ENCODE assay signal across 24 cellular contexts in genomic region chr3:185865277-185865676, GRCh38. TPM values are rescaled to one million over a fixed set of nuclear protein-coding genes. Genes with fewer than 3 reads are reported as not detected.
"Had no signal": no experiment of that assay in that cellular context is flagged by ENCODE, and none has a peak within 500 bp of the region (broad histone marks: within the 10 kb centered on the region; RNA-seq: fewer than 3 reads in every experiment).

No MANE protein-coding gene starts in this region.

- H3K36me3 ChIP-seq: brain microvascular endothelial cell, cardiac muscle cell had no signal

- DNase-seq: activated CD4-positive, alpha-beta memory T cell treated with anti-CD3 and anti-CD28 coated beads for 36 hours; activated CD4-positive, alpha-beta T cell treated with anti-CD3 and anti-CD28 coated beads, Interleukin-2, amount 10 ng/mL, durations not matched to agents 7 days and 5 days; activated CD4-positive, CD25-positive, alpha-beta regulatory T cell; activated gamma-delta T cell treated with Interleukin-2 at 50 U/mL for 16 hours; activated naive CD4-positive, alpha-beta T cell treated with anti-CD3 and anti-CD28 coated beads, Interleukin-2, amount 10 ng/mL, durations not matched to agents 7 days and 5 days; activated naive CD8-positive, alpha-beta T cell treated with anti-CD3 and anti-CD28 coated beads for 36 hours; activated T-cell treated with anti-CD3 and anti-CD28 coated beads for 4 hours; activated T-cell treated with anti-CD3 and anti-CD28 coated beads, Interleukin-2, amount 50 U/mL, for 48 hours; brain microvascular endothelial cell; KG1; NCI-H1048; NCI-H146; NCI-H187 treated with DMSO at 0.1 percent for 48 hours; NCI-H2081 treated with DMSO at 0.1 percent for 48 hours; NCI-H446; NCI-H524 treated with DMSO at 0.1 percent for 48 hours; NCI-H748 treated with DMSO at 0.1 percent for 48 hours; SIG-M5; T-helper 2 cell; T1000 had no signal

- H3K4me1 Mint-ChIP-seq: activated CD4-positive, alpha-beta T cell treated with anti-CD3 and anti-CD28 coated beads, Interleukin-2, amount 10 ng/mL, durations not matched to agents 7 days and 5 days; activated naive CD4-positive, alpha-beta T cell treated with anti-CD3 and anti-CD28 coated beads, Interleukin-2, amount 10 ng/mL, durations not matched to agents 7 days and 5 days; activated naive CD8-positive, alpha-beta T cell treated with anti-CD3 and anti-CD28 coated beads for 36 hours; activated T-helper 17 cell treated with anti-CD3 and anti-CD28 coated beads, Interleukin-2, amount 50 U/mL, for 72 hours had no signal

- H3K36me3 Mint-ChIP-seq: activated CD4-positive, alpha-beta memory T cell treated with anti-CD3 and anti-CD28 coated beads for 36 hours; activated naive CD4-positive, alpha-beta T cell treated with anti-CD3 and anti-CD28 coated beads, Interleukin-2, amount 10 ng/mL, durations not matched to agents 7 days and 5 days; activated naive CD8-positive, alpha-beta T cell treated with anti-CD3 and anti-CD28 coated beads for 36 hours had no signal

- H3K27me3 ChIP-seq: brain microvascular endothelial cell, cardiac muscle cell had no signal

- H3K27ac Mint-ChIP-seq: activated CD4-positive, alpha-beta memory T cell treated with anti-CD3 and anti-CD28 coated beads for 36 hours; activated CD4-positive, alpha-beta T cell treated with anti-CD3 and anti-CD28 coated beads, Interleukin-2, amount 10 ng/mL, durations not matched to agents 7 days and 5 days; activated naive CD4-positive, alpha-beta T cell treated with anti-CD3 and anti-CD28 coated beads, Interleukin-2, amount 10 ng/mL, durations not matched to agents 7 days and 5 days; activated naive CD8-positive, alpha-beta T cell treated with anti-CD3 and anti-CD28 coated beads for 36 hours; activated T-helper 17 cell treated with anti-CD3 and anti-CD28 coated beads, Interleukin-2, amount 50 U/mL, for 72 hours had no signal

- H3K4me3 Mint-ChIP-seq: activated CD4-positive, alpha-beta memory T cell treated with anti-CD3 and anti-CD28 coated beads for 36 hours; activated CD4-positive, alpha-beta T cell treated with anti-CD3 and anti-CD28 coated beads, Interleukin-2, amount 10 ng/mL, durations not matched to agents 7 days and 5 days; activated naive CD4-positive, alpha-beta T cell treated with anti-CD3 and anti-CD28 coated beads, Interleukin-2, amount 10 ng/mL, durations not matched to agents 7 days and 5 days; activated naive CD8-positive, alpha-beta T cell treated with anti-CD3 and anti-CD28 coated beads for 36 hours; activated T-helper 17 cell treated with anti-CD3 and anti-CD28 coated beads, Interleukin-2, amount 50 U/mL, for 72 hours had no signal

- H3K4me3 ChIP-seq: cardiac muscle cell had no signal

- ATAC-seq: activated T-helper 17 cell treated with anti-CD3 and anti-CD28 coated beads, Interleukin-2, amount 50 U/mL, for 72 hours had no signal

- H3K27ac ChIP-seq: brain microvascular endothelial cell, cardiac muscle cell had no signal

- FAIRE-seq: TTC549 had no signal

- H3K9me3 Mint-ChIP-seq: activated CD4-positive, alpha-beta memory T cell treated with anti-CD3 and anti-CD28 coated beads for 36 hours; activated CD4-positive, alpha-beta T cell treated with anti-CD3 and anti-CD28 coated beads, Interleukin-2, amount 10 ng/mL, durations not matched to agents 7 days and 5 days; activated naive CD4-positive, alpha-beta T cell treated with anti-CD3 and anti-CD28 coated beads, Interleukin-2, amount 10 ng/mL, durations not matched to agents 7 days and 5 days; activated T-helper 17 cell treated with anti-CD3 and anti-CD28 coated beads, Interleukin-2, amount 50 U/mL, for 72 hours had no signal

RNA-seq across cellular contexts. Expression of gene IGF2BP2, which starts 40.4 kb away (rescaled TPM):
- total RNA-seq: OCI-LY7 had no signal
